Comparison of ENCODE assay signal across 1 cellular context in the genomic region with DNA sequence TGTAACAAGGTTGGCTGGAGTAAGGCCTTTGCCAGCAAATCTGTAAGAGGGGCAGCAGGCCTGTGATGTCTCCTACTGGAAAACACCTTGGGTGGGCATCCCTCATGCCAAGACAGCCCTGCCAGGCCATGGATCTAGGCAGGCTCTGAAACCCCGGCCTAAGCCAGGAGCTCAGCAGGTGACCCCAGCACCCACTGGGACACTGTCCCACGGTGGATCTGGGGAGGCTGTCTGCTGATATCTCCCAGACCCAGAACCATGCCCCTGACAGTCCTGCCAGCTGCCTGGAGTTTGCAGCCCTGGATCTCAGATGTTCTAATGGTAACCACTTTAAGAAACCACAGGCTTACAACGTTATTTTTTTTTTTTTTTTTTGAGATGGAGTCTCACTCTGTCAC.
TF ChIP-seq lines count a peak whose summit lies in the region.

No MANE protein-coding gene starts in this region.

TF ChIP-seq in HepG2, 621 proteins besides CTCF, POLR2A, EP300 and RAD21 (continued from another document):
- TF ChIP-seq RFX3 (CRISPR knock-in tag; IDR thresholded peaks at IDR 0.05) = no peak
- TF ChIP-seq ZNF569 (CRISPR knock-in tag; IDR thresholded peaks at IDR 0.05; ENCODE audit: borderline replicate concordance) = no peak
- no peak for TF ChIP-seq ZNF24 (IDR thresholded peaks at IDR 0.05)
- no peak for TF ChIP-seq ZNF329 (CRISPR knock-in tag; IDR thresholded peaks at IDR 0.05; ENCODE audit: low read depth)
- no peak for TF ChIP-seq NRL (CRISPR knock-in tag; IDR thresholded peaks at IDR 0.05; ENCODE audit: borderline replicate concordance)
- TF ChIP-seq ZNF549 (CRISPR knock-in tag; IDR thresholded peaks at IDR 0.05) = no peak
- TF ChIP-seq, protein P1, sequence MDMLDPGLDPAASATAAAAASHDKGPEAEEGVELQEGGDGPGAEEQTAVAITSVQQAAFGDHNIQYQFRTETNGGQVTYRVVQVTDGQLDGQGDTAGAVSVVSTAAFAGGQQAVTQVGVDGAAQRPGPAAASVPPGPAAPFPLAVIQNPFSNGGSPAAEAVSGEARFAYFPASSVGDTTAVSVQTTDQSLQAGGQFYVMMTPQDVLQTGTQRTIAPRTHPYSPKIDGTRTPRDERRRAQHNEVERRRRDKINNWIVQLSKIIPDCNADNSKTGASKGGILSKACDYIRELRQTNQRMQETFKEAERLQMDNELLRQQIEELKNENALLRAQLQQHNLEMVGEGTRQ (IDR thresholded peaks at IDR 0.05; ENCODE audit: low read depth, low read length) = no peak
- TF ChIP-seq, protein P1 (CRISPR knock-in tag; IDR thresholded peaks at IDR 0.05; ENCODE audit: borderline replicate concordance) = no peak
- TF ChIP-seq ARNT (IDR thresholded peaks at IDR 0.05) = no peak
- TF ChIP-seq FOSL1 (CRISPR knock-in tag; IDR thresholded peaks at IDR 0.05; ENCODE audit: borderline replicate concordance) = no peak
- TF ChIP-seq CHCHD3 (CRISPR knock-in tag; IDR thresholded peaks at IDR 0.05) = no peak
